In genomic region chr18:13801260-13801601, GRCh38 we compare ENCODE assay signal across 9 cellular contexts. TPM values are rescaled to one million over a fixed set of nuclear protein-coding genes. Genes with fewer than 3 reads are reported as not detected.
DNase-seq lines count a peak whose midpoint lies in the region; ATAC-seq and TF ChIP-seq lines count a peak whose summit lies in the region.
"Had no signal": no experiment of that assay in that cellular context is flagged by ENCODE, and none has a peak within 500 bp of the region (broad histone marks: within the 10 kb centered on the region; RNA-seq: fewer than 3 reads in every experiment).

No MANE protein-coding gene starts in this region.

- H3K9me3 ChIP-seq in endodermal cell (ENCODE audit: control insufficient read depth, low read length) = no peaks in the 10 kb centered on the region

- H3K9ac ChIP-seq in endodermal cell (ENCODE audit: extremely low read depth, low read length, poor library complexity, severe bottlenecking) = peak overlapping the region; percentile 18

- no peak overlapping the region for H3K27ac Mint-ChIP-seq in endodermal cell
- no peak overlapping the region for H3K27ac Mint-ChIP-seq in nephron

- WGBS in endodermal cell (ENCODE audit: insufficient coverage in 1 of 2, insufficient read length in 1 of 2), 2 experiments = 14 to 21% methylated on average over 13 to 15 of the region's 15 CpGs

- H3K27me3 ChIP-seq in endodermal cell (ENCODE audit: control insufficient read depth, insufficient read depth, low read length, poor library complexity, severe bottlenecking) = peaks cover 9% of the 10 kb centered on the region

- H3K36me3 ChIP-seq in endodermal cell (ENCODE audit: control insufficient read depth, insufficient read depth, low read length) = no peaks in the 10 kb centered on the region

- H3K4me3 Mint-ChIP-seq in endodermal cell (peak overlapping the region; percentile 56), nephron (peak overlapping the region; percentile 62 to 73 (median 71))

- H3K9me3 Mint-ChIP-seq in endodermal cell (no peaks in the 10 kb centered on the region), nephron (no peaks in the 10 kb centered on the region)

- ATAC-seq in Right ventricle myocardium inferior (peak; percentile 26), GM21367 (IDR thresholded peaks at IDR 0.05; ENCODE audit: unreplicated experiment) (no peak)

- intact Hi-C loops in Right ventricle myocardium inferior (cut with DNase I) = no loop called here
- intact Hi-C loops in cardiac septum (cut with DNase I) = loop anchor here (5.0 kb wide), 1 partner anchor 249 kb away; no protein-coding TSS in a partner anchor

- DNase-seq in Right ventricle myocardium inferior (ENCODE audit: missing footprints) (no peak), cardiac septum (ENCODE audit: low spot score) (no peak), endodermal cell (no peak), DMS153 (lab: John Stamatoyannopoulos, UW) (no peak), GM03348 (ENCODE audit: low spot score) (no peak)
- no peak for DNase-seq in stimulated activated CD4-positive, alpha-beta T cell treated with anti-CD3 and anti-CD28 coated beads, Interleukin-15, amount 100 ng/mL, for 24 hours

- peak overlapping the region; percentile 82 for H3K4me3 ChIP-seq in endodermal cell (ENCODE audit: low read length)

- H3K4me1 ChIP-seq in endodermal cell (ENCODE audit: control insufficient read depth, insufficient read depth, low read length) = peaks cover 5% of the 10 kb centered on the region

- H3K27me3 Mint-ChIP-seq in endodermal cell (ENCODE audit: insufficient read depth) (peaks cover 17% of the 10 kb centered on the region), nephron (ENCODE audit: low read depth) (peaks cover 68% of the 10 kb centered on the region)

- H3K27ac ChIP-seq in endodermal cell (ENCODE audit: low read depth, low read length) = no peak overlapping the region

- H3K4me1 Mint-ChIP-seq in endodermal cell = peaks cover 36% of the 10 kb centered on the region
- peaks cover 10% of the 10 kb centered on the region for H3K4me1 Mint-ChIP-seq in nephron

- H3K36me3 Mint-ChIP-seq in endodermal cell (ENCODE audit: low read depth) (no peaks in the 10 kb centered on the region), nephron (ENCODE audit: low read depth) (no peaks in the 10 kb centered on the region)

- TF ChIP-seq CTCF in endodermal cell (conservative IDR thresholded peaks at IDR 0.05) (no peak), nephron (IDR thresholded peaks at IDR 0.05; ENCODE audit: unreplicated experiment in 3 of 3) (no peak)

RNA-seq across cellular contexts. Expression of gene MC5R, which starts 22.7 kb away (rescaled TPM):
- total RNA-seq in Right ventricle myocardium inferior = not detected
- total RNA-seq in cardiac septum = not detected
- under 1 TPM in 1 of 2 donors, not detected in 1; 0.24 TPM for total RNA-seq in endodermal cell
- 0.14 TPM for polyA plus RNA-seq in endodermal cell (2013, experiment 1 of 2)
- polyA plus RNA-seq in endodermal cell (2013, experiment 2 of 2) = not detected
- total RNA-seq: lower leg skin had no signal
